ENCODE assay signal across 8 cellular contexts in genomic region chr1:156445789-156446263, GRCh38. TPM values are rescaled to one million over a fixed set of nuclear protein-coding genes. Genes with fewer than 3 reads are reported as not detected.
DNase-seq lines count a peak whose midpoint lies in the region; ATAC-seq and TF ChIP-seq lines count a peak whose summit lies in the region.

No MANE protein-coding gene starts in this region.

- intact Hi-C loops in left colon (cut with DNase I, micrococcal nuclease), result loop anchor here (2.0 to 5.0 kb wide), 3 partner anchors 59 to 156 kb away; partner anchors contain the start of gene GPATCH4 (in 1 of the 2)

- POLR2A ChIA-PET in HEK293 (lab: Yijun Ruan, JAX), result interaction anchor here (0.7 to 2.0 kb wide), 4 partner anchors 11 to 233 kb away, joined by 3 to 13 read pairs (median 4); partner anchors contain the start of gene PMF1

- ATAC-seq in left colon (peak; percentile 96), HG03378 (IDR thresholded peaks at IDR 0.05; ENCODE audit: unreplicated experiment) (no peak)

- H3K36me3 ChIP-seq in HEK293 (ENCODE audit: control insufficient read depth in 2 of 2, insufficient read depth in 1 of 2, low read length in 2 of 2), result no peaks in the 10 kb centered on the region

- H3K9me3 ChIP-seq in HEK293 (ENCODE audit: control insufficient read depth, insufficient read depth, low read depth, low read length), result no peaks in the 10 kb centered on the region

- H3K4me1 ChIP-seq in HEK293 (ENCODE audit: control insufficient read depth, insufficient read depth, low read length), result no peaks in the 10 kb centered on the region

- DNase-seq in AML-193 (lab: John Stamatoyannopoulos, UW) (peak; percentile 63 to 72), NCI-H460 (ENCODE audit: extremely low read depth, low read depth) (peak; percentile 90), left colon (peak; percentile 61 to 82)
- DNase-seq in activated CD4-positive, alpha-beta T cell treated with anti-CD3 and anti-CD28 coated beads for 1 hour, result peak; percentile 64
- DNase-seq in central memory CD4-positive, alpha-beta T cell, result peak; percentile 68
- DNase-seq in stimulated activated CD4-positive, alpha-beta T cell treated with anti-CD3 and anti-CD28 coated beads, Interleukin-4, amount 100 ng/mL, for 1 hour, result peak; percentile 78

- H3K4me3 ChIP-seq in HEK293 (ENCODE audit: low read depth, low read length), result no peak overlapping the region

- H3K27ac ChIP-seq in HEK293 (ENCODE audit: extremely low read depth, low read depth, low read length), result no peak overlapping the region

- CTCF ChIA-PET in HEK293 (lab: Yijun Ruan, JAX), result interaction anchor here (0.7 to 12.1 kb wide), 55 partner anchors 9 to 355 kb away, joined by 3 to 439 read pairs (median 5); partner anchors contain the start of genes CCT3, CRABP2, MEF2D and NAXE

- TF ChIP-seq CTCF in HEK293 (tag by site-specific recombination; IDR thresholded peaks at IDR 0.05), result peak; percentile 88

TF ChIP-seq in HEK293, 187 proteins besides CTCF, POLR2A, EP300 and RAD21 (continues in another document):
- TF ChIP-seq, protein P1, sequence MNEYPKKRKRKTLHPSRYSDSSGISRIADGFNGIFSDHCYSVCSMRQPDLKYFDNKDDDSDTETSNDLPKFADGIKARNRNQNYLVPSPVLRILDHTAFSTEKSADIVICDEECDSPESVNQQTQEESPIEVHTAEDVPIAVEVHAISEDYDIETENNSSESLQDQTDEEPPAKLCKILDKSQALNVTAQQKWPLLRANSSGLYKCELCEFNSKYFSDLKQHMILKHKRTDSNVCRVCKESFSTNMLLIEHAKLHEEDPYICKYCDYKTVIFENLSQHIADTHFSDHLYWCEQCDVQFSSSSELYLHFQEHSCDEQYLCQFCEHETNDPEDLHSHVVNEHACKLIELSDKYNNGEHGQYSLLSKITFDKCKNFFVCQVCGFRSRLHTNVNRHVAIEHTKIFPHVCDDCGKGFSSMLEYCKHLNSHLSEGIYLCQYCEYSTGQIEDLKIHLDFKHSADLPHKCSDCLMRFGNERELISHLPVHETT (tag by site-specific recombination; IDR thresholded peaks at IDR 0.05), result 0 out of 2 replicates have a peak, but pooled peaks have one; percentile 50
- TF ChIP-seq ZBTB8A (tag by site-specific recombination; IDR thresholded peaks at IDR 0.05) (no peak), ZNF280C (tag by site-specific recombination; IDR thresholded peaks at IDR 0.05) (no peak), ZNF654 (tag by site-specific recombination; IDR thresholded peaks at IDR 0.05; ENCODE audit: low read depth) (peak; percentile 89), BCL11A (tag by site-specific recombination; IDR thresholded peaks at IDR 0.05; ENCODE audit: low read depth) (no peak), ZNF501 (tag by site-specific recombination; IDR thresholded peaks at IDR 0.05) (0 out of 2 replicates have a peak, but pooled peaks have one; percentile 31), ZSCAN16 (tag by site-specific recombination; IDR thresholded peaks at IDR 0.05) (no peak), ZSCAN30 (tag by site-specific recombination; IDR thresholded peaks at IDR 0.05) (peak; percentile 17; the same call in 1 of the 2 replicates), ZNF48 (tag by site-specific recombination; IDR thresholded peaks at IDR 0.05) (no peak), ZNF175 (tag by site-specific recombination; IDR thresholded peaks at IDR 0.05) (no peak), ZNF202 (tag by site-specific recombination; IDR thresholded peaks at IDR 0.05; ENCODE audit: borderline replicate concordance) (no peak), ZNF416 (tag by site-specific recombination; IDR thresholded peaks at IDR 0.05) (no peak), ZNF2 (tag by site-specific recombination; IDR thresholded peaks at IDR 0.05) (0 out of 2 replicates have a peak, but pooled peaks have one; percentile 36), ZBTB11 (tag by site-specific recombination; conservative IDR thresholded peaks at IDR 0.05; ENCODE audit: low read depth) (peak; percentile 23; the same call in 1 of the 2 replicates), ZNF404 (tag by site-specific recombination; IDR thresholded peaks at IDR 0.05) (no peak), SP7 (tag by site-specific recombination; IDR thresholded peaks at IDR 0.05) (peak; percentile 40; the same call in 1 of the 2 replicates), ZNF335 (tag by site-specific recombination; conservative IDR thresholded peaks at IDR 0.05) (peak; percentile 43; the same call in 1 of the 2 replicates), ZNF660 (tag by site-specific recombination; IDR thresholded peaks at IDR 0.05) (peak; percentile 49; the same call in 1 of the 2 replicates), ZEB2 (tag by site-specific recombination; IDR thresholded peaks at IDR 0.05) (0 out of 2 replicates have a peak, but pooled peaks have one; percentile 28), ZNF785 (tag by site-specific recombination; IDR thresholded peaks at IDR 0.05) (no peak), ZNF311 (tag by site-specific recombination; IDR thresholded peaks at IDR 0.05; ENCODE audit: borderline replicate concordance) (no peak), ZNF791 (tag by site-specific recombination; IDR thresholded peaks at IDR 0.05) (no peak), SALL2 (tag by site-specific recombination; IDR thresholded peaks at IDR 0.05; ENCODE audit: borderline replicate concordance) (no peak), ZNF114 (tag by site-specific recombination; IDR thresholded peaks at IDR 0.05) (no peak), ZNF664 (tag by site-specific recombination; IDR thresholded peaks at IDR 0.05) (0 out of 2 replicates have a peak, but pooled peaks have one; percentile 16), ZNF274 (IDR thresholded peaks at IDR 0.05; ENCODE audit: low read length) (no peak), ZNF274 (tag by site-specific recombination; IDR thresholded peaks at IDR 0.05; ENCODE audit: borderline replicate concordance) (no peak)
- TF ChIP-seq, protein P2, sequence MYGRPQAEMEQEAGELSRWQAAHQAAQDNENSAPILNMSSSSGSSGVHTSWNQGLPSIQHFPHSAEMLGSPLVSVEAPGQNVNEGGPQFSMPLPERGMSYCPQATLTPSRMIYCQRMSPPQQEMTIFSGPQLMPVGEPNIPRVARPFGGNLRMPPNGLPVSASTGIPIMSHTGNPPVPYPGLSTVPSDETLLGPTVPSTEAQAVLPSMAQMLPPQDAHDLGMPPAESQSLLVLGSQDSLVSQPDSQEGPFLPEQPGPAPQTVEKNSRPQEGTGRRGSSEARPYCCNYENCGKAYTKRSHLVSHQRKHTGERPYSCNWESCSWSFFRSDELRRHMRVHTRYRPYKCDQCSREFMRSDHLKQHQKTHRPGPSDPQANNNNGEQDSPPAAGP (tag by site-specific recombination; IDR thresholded peaks at IDR 0.05), result peak; percentile 53; the same call in 1 of the 2 replicates

RNA-seq across cellular contexts. Expression of gene MEF2D, which starts 54.7 kb away (rescaled TPM):
- 23.8 and 26.3 TPM in 2 replicates for total RNA-seq in NCI-H460 (2014; rRNA removed; shearing (Covaris generic))
- 13.9 and 18.0 TPM in 2 replicates for polyA plus RNA-seq in NCI-H460 (2014; cell fraction: nucleus; rRNA removed)
- 10 to 100 TPM; 45.9 to 66.4 TPM for total RNA-seq in left colon
